Comparison of ENCODE assay signal across 9 cellular contexts in the genomic region with DNA sequence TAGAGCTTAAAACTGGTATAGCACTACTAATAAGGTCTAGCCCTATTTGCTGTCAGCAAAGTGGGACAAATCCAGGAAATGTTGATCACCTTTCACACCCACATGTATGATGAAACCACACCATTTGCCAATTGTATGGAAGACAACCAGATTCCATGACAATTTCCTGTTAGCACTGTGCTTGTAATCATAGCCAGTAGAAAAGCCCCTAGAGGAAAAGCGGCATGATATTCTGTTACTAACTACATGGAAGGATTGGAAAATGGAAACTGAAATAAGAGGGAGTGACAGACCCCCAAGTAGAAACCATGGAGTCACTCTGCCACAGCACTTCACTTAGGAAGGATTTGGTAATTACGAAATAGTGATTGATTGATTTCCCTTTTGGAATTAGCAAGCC. TPM values are rescaled to one million over a fixed set of nuclear protein-coding genes. Genes with fewer than 3 reads are reported as not detected.
DNase-seq lines count a peak whose midpoint lies in the region; ATAC-seq and TF ChIP-seq lines count a peak whose summit lies in the region.
"Had no signal": no experiment of that assay in that cellular context is flagged by ENCODE, and none has a peak within 500 bp of the region (broad histone marks: within the 10 kb centered on the region; RNA-seq: fewer than 3 reads in every experiment).

No MANE protein-coding gene starts in this region.

- DNase-seq in Caco-2 (no peak), NCI-H2029 treated with DMSO at 0.1 percent for 48 hours (lab: John Stamatoyannopoulos, UW) (peak; percentile 28), dermis blood vessel endothelial cell (peak; percentile 94), substantia nigra (lab: John Stamatoyannopoulos, UW) (no peak)
- DNase-seq in naive thymus-derived CD4-positive, alpha-beta T cell: no peak
- DNase-seq in activated CD8-positive, alpha-beta T cell treated with anti-CD3 and anti-CD28 coated beads for 36 hours: no peak
- DNase-seq in activated effector memory CD4-positive, alpha-beta T cell treated with anti-CD3 and anti-CD28 coated beads, Interleukin-2, amount 50 U/mL, for 16 hours: no peak
- DNase-seq: activated CD8-positive, alpha-beta memory T cell treated with anti-CD3 and anti-CD28 coated beads, Interleukin-2, amount 50 U/mL, for 48 hours had no signal

- no peaks in the 10 kb centered on the region for H3K27me3 ChIP-seq in Caco-2 (replicated peaks; ENCODE audit: control insufficient read depth, insufficient read depth, low read length)
- no peaks in the 10 kb centered on the region for H3K27me3 ChIP-seq in naive thymus-derived CD4-positive, alpha-beta T cell (ENCODE audit: control insufficient read depth in 2 of 2, insufficient read depth in 2 of 2, low read length in 2 of 2)

- CTCF ChIA-PET in Caco-2 (lab: Charles Lee): no interaction called here
- CTCF ChIA-PET in naive thymus-derived CD4-positive, alpha-beta T cell (lab: Charles Lee): interaction anchor here (0.6 to 1.6 kb wide), 6 partner anchors 10 to 1143 kb away, joined by 3 to 6 read pairs (median 4); a partner anchor contains a TSS
- CTCF ChIA-PET in activated CD8-positive, alpha-beta T cell treated with anti-CD3 and anti-CD28 coated beads for 36 hours (lab: Charles Lee): interaction anchor here (1.0 to 2.0 kb wide), 6 partner anchors 11 to 61 kb away, joined by 3 to 8 read pairs (median 3); no protein-coding TSS in a partner anchor

- H3K27me3 Mint-ChIP-seq in Caco-2 (ENCODE audit: insufficient read depth, unreplicated experiment): no peaks in the 10 kb centered on the region
- H3K27me3 Mint-ChIP-seq in naive thymus-derived CD4-positive, alpha-beta T cell: peaks cover 0 to 6% (median 0%) of the 10 kb centered on the region in 5 donors
- no peaks in the 10 kb centered on the region for H3K27me3 Mint-ChIP-seq in activated CD8-positive, alpha-beta T cell treated with anti-CD3 and anti-CD28 coated beads for 36 hours

- no peak for TF ChIP-seq CTCF in Caco-2 (IDR thresholded peaks at IDR 0.05; ENCODE audit: insufficient read depth in 1 of 2, low read depth in 1 of 2, low read length in 1 of 2, severe bottlenecking in 1 of 2, unreplicated experiment in 1 of 2)
- no peak for TF ChIP-seq CTCF in activated CD8-positive, alpha-beta T cell treated with anti-CD3 and anti-CD28 coated beads for 36 hours (IDR thresholded peaks at IDR 0.05)

- no peak for ATAC-seq in naive thymus-derived CD4-positive, alpha-beta T cell
- no peak for ATAC-seq in activated CD8-positive, alpha-beta T cell treated with anti-CD3 and anti-CD28 coated beads for 36 hours
- no peak for ATAC-seq in GM21619 (IDR thresholded peaks at IDR 0.05; ENCODE audit: unreplicated experiment)

- H3K36me3 ChIP-seq in Caco-2 (ENCODE audit: control insufficient read depth, insufficient read depth, low read length): no peaks in the 10 kb centered on the region
- no peaks in the 10 kb centered on the region for H3K36me3 ChIP-seq in naive thymus-derived CD4-positive, alpha-beta T cell (ENCODE audit: control insufficient read depth in 2 of 3, insufficient read depth in 3 of 3, low read length in 3 of 3)

- peak overlapping the region; percentile 84 for H3K4me3 Mint-ChIP-seq in Caco-2 (ENCODE audit: unreplicated experiment)
- peak overlapping the region; percentile 68 to 98 (median 92) for H3K4me3 Mint-ChIP-seq in naive thymus-derived CD4-positive, alpha-beta T cell
- H3K4me3 Mint-ChIP-seq in activated CD8-positive, alpha-beta T cell treated with anti-CD3 and anti-CD28 coated beads for 36 hours: no peak overlapping the region

- H3K36me3 Mint-ChIP-seq in Caco-2 (ENCODE audit: insufficient read depth, unreplicated experiment): no peaks in the 10 kb centered on the region
- H3K36me3 Mint-ChIP-seq in naive thymus-derived CD4-positive, alpha-beta T cell: peaks cover 0 to 8% (median 0%) of the 10 kb centered on the region in 5 donors
- H3K36me3 Mint-ChIP-seq in activated CD8-positive, alpha-beta T cell treated with anti-CD3 and anti-CD28 coated beads for 36 hours (ENCODE audit: low read depth): no peaks in the 10 kb centered on the region

- intact Hi-C loops in Caco-2 (cut with micrococcal nuclease; ENCODE audit: unreplicated experiment): loop anchor here (10.0 kb wide), 1 partner anchor 319 kb away; a partner anchor contains a TSS
- intact Hi-C loops in naive thymus-derived CD4-positive, alpha-beta T cell (cut with micrococcal nuclease): loop anchor here (10.0 kb wide), 4 partner anchors 669 to 1749 kb away; a partner anchor contains a TSS
- intact Hi-C loops in activated CD8-positive, alpha-beta T cell treated with anti-CD3 and anti-CD28 coated beads for 36 hours (cut with micrococcal nuclease): no loop called here

- POLR2A ChIA-PET in Caco-2 (lab: Charles Lee): interaction anchor here (0.8 to 1.2 kb wide), 3 partner anchors 12 to 174 kb away, joined by 3 to 5 read pairs (median 4); a partner anchor contains a TSS
- POLR2A ChIA-PET in naive thymus-derived CD4-positive, alpha-beta T cell (lab: Charles Lee): interaction anchor here (0.6 to 8.8 kb wide), 20 partner anchors 11 to 1350 kb away, joined by 3 to 120 read pairs (median 4); a partner anchor contains a TSS
- POLR2A ChIA-PET in activated CD8-positive, alpha-beta T cell treated with anti-CD3 and anti-CD28 coated beads for 36 hours (lab: Charles Lee): interaction anchor here (1.0 to 2.0 kb wide), 4 partner anchors 12 to 75 kb away, joined by 3 to 5 read pairs (median 4); a partner anchor contains a TSS

- H3K4me1 Mint-ChIP-seq in Caco-2 (ENCODE audit: low read depth, unreplicated experiment): peaks cover 7% of the 10 kb centered on the region
- peaks cover 47 to 85% (median 78%) of the 10 kb centered on the region in 7 donors for H3K4me1 Mint-ChIP-seq in naive thymus-derived CD4-positive, alpha-beta T cell
- H3K4me1 Mint-ChIP-seq in activated CD8-positive, alpha-beta T cell treated with anti-CD3 and anti-CD28 coated beads for 36 hours (ENCODE audit: low read depth): peaks cover 68% of the 10 kb centered on the region

- no TSS peak for BruUV-seq in Caco-2 (replicated peaks; lab: Mats Ljungman, UMichigan)

- no peak overlapping the region for H3K27ac Mint-ChIP-seq in Caco-2 (ENCODE audit: unreplicated experiment)
- H3K27ac Mint-ChIP-seq in naive thymus-derived CD4-positive, alpha-beta T cell: peak overlapping the region in 8 of 9 donors; percentile 67 to 96 (median 94)
- H3K27ac Mint-ChIP-seq in activated CD8-positive, alpha-beta T cell treated with anti-CD3 and anti-CD28 coated beads for 36 hours: no peak overlapping the region

- H3K4me1 ChIP-seq in Caco-2: 0 out of 2 replicates have a peak, but pooled peaks cover 12% of the 10 kb centered on the region
- H3K4me1 ChIP-seq in naive thymus-derived CD4-positive, alpha-beta T cell (ENCODE audit: control insufficient read depth in 2 of 2, insufficient read depth in 2 of 2, low read length in 2 of 2): peaks cover 21 to 61% of the 10 kb centered on the region in 2 donors

- H3K9me3 ChIP-seq in Caco-2: no peaks in the 10 kb centered on the region
- no peaks in the 10 kb centered on the region for H3K9me3 ChIP-seq in naive thymus-derived CD4-positive, alpha-beta T cell (ENCODE audit: control insufficient read depth in 2 of 3, low read length in 3 of 3)

- H3K27ac ChIP-seq in naive thymus-derived CD4-positive, alpha-beta T cell (ENCODE audit: low read depth, low read length): peak overlapping the region; percentile 78
- no peak overlapping the region for H3K27ac ChIP-seq in substantia nigra (ENCODE audit: low read depth, low read length, poor library complexity, severe bottlenecking)

- no peaks in the 10 kb centered on the region for H3K9me3 Mint-ChIP-seq in Caco-2 (ENCODE audit: unreplicated experiment)
- peaks cover 0 to 2% (median 0%) of the 10 kb centered on the region in 11 donors for H3K9me3 Mint-ChIP-seq in naive thymus-derived CD4-positive, alpha-beta T cell
- peaks cover 2% of the 10 kb centered on the region for H3K9me3 Mint-ChIP-seq in activated CD8-positive, alpha-beta T cell treated with anti-CD3 and anti-CD28 coated beads for 36 hours

- no peak overlapping the region; the same call in 1 of the 2 replicates for H3K4me3 ChIP-seq in Caco-2 (ENCODE audit: low read depth, low read length)
- H3K4me3 ChIP-seq in naive thymus-derived CD4-positive, alpha-beta T cell (ENCODE audit: low read length): peak overlapping the region; percentile 29

RNA-seq across cellular contexts. Expression of a gene that starts 0.9 kb away (rescaled TPM):
- total RNA-seq in Caco-2 (2022) (1.4 and 2.4 TPM in 2 replicates), dermis blood vessel endothelial cell (2.7 and 8.8 TPM in 2 replicates)
- total RNA-seq in naive thymus-derived CD4-positive, alpha-beta T cell: 1 to 10 TPM in 4 of 5 experiments, under 1 TPM in 1; 0.89 to 9.2 (median 5.6) TPM
- polyA plus RNA-seq in naive thymus-derived CD4-positive, alpha-beta T cell: under 1 TPM; 0.40 to 0.68 TPM
- total RNA-seq in activated CD8-positive, alpha-beta T cell treated with anti-CD3 and anti-CD28 coated beads for 36 hours: under 1 TPM; 0.43 to 0.78 TPM

RNA-seq across cellular contexts. Expression of a gene that starts 3.3 kb away (rescaled TPM):
- total RNA-seq in Caco-2 (2022) (6.7 and 7.2 TPM in 2 replicates), dermis blood vessel endothelial cell (6.1 and 8.0 TPM in 2 replicates)
- 10 to 100 TPM in 3 of 5 experiments, 1 to 10 TPM in 2; 7.4 to 24.1 (median 10.2) TPM for total RNA-seq in naive thymus-derived CD4-positive, alpha-beta T cell
- polyA plus RNA-seq in naive thymus-derived CD4-positive, alpha-beta T cell: 1 to 10 TPM; 6.0 to 8.1 TPM
- total RNA-seq in activated CD8-positive, alpha-beta T cell treated with anti-CD3 and anti-CD28 coated beads for 36 hours: 1 to 10 TPM; 2.8 to 3.2 TPM

RNA-seq across cellular contexts. Expression of a gene that starts 14.0 kb away (rescaled TPM):
- 8.7 and 9.3 TPM in 2 replicates for total RNA-seq in Caco-2 (2022)
- total RNA-seq in dermis blood vessel endothelial cell: 11.7 and 15.1 TPM in 2 replicates
- 10 to 100 TPM; 13.4 to 28.0 (median 22.9) TPM for total RNA-seq in naive thymus-derived CD4-positive, alpha-beta T cell
- 10 to 100 TPM; 21.2 to 21.9 TPM for polyA plus RNA-seq in naive thymus-derived CD4-positive, alpha-beta T cell
- total RNA-seq in activated CD8-positive, alpha-beta T cell treated with anti-CD3 and anti-CD28 coated beads for 36 hours: 10 to 100 TPM; 10.0 to 10.2 TPM

Comparison
In these comparisons a context has a peak if more than half of its experiments do, and no peak if none do; other contexts are left out.
1. DNase-seq: peak in NCI-H2029 treated with DMSO at 0.1 percent for 48 hours (single experiment) and dermis blood vessel endothelial cell (single experiment); none in Caco-2 (0 of 2), naive thymus-derived CD4-positive, alpha-beta T cell (0 of 9), activated CD8-positive, alpha-beta T cell treated with anti-CD3 and anti-CD28 coated beads for 36 hours (single experiment), substantia nigra (0 of 49) and activated effector memory CD4-positive, alpha-beta T cell treated with anti-CD3 and anti-CD28 coated beads, Interleukin-2, amount 50 U/mL, for 16 hours (single experiment).
2. H3K27ac Mint-ChIP-seq: peak in naive thymus-derived CD4-positive, alpha-beta T cell (8 of 9); none in Caco-2 (single experiment) and activated CD8-positive, alpha-beta T cell treated with anti-CD3 and anti-CD28 coated beads for 36 hours (single experiment).